21 cellular contexts compared by ENCODE assay signal in genomic region chr2:42163444-42164045, GRCh38. TPM values are rescaled to one million over a fixed set of nuclear protein-coding genes. Genes with fewer than 3 reads are reported as not detected.
A peak's percentile ranks its signal among the peaks of the same experiment; 100 is the strongest.
DNase-seq lines count a peak whose midpoint lies in the region; TF ChIP-seq lines count a peak whose summit lies in the region.
"Had no signal": no experiment of that assay in that cellular context is flagged by ENCODE, and none has a peak within 500 bp of the region (broad histone marks: within the 10 kb centered on the region; RNA-seq: fewer than 3 reads in every experiment).

No MANE protein-coding gene starts in this region.

- H3K27me3 Mint-ChIP-seq in activated T-helper 2 cell treated with anti-CD3 and anti-CD28 coated beads, Interferon-gamma antibody, Interleukin-2, Interleukin-4, amounts not matched to agents 10 μg/mL and 5 μg/mL and 100 μg/mL, durations not matched to agents 14 hours and 24 hours and 36 hours (ENCODE audit: low read depth), result peaks cover 29% of the 10 kb centered on the region
- H3K27me3 Mint-ChIP-seq: CD8-positive, alpha-beta memory T cell; naive thymus-derived CD8-positive, alpha-beta T cell had no signal

- H3K4me3 Mint-ChIP-seq in activated T-helper 2 cell treated with anti-CD3 and anti-CD28 coated beads, Interferon-gamma antibody, Interleukin-2, Interleukin-4, amounts not matched to agents 10 μg/mL and 5 μg/mL and 100 μg/mL, durations not matched to agents 14 hours and 24 hours and 36 hours (ENCODE audit: low read depth), result no peak overlapping the region
- H3K4me3 Mint-ChIP-seq: CD8-positive, alpha-beta memory T cell; naive thymus-derived CD8-positive, alpha-beta T cell; WTC11 had no signal

- 62% methylated on average over 8 of the region's 8 CpGs for WGBS in smooth muscle cell (ENCODE audit: low lambda C conversion rate)

- intact Hi-C loops in activated T-helper 2 cell treated with anti-CD3 and anti-CD28 coated beads, Interferon-gamma antibody, Interleukin-2, Interleukin-4, amounts not matched to agents 10 μg/mL and 5 μg/mL and 100 μg/mL, durations not matched to agents 14 hours and 24 hours and 36 hours (cut with micrococcal nuclease), result no loop called here

- H3K27ac Mint-ChIP-seq in activated T-helper 2 cell treated with anti-CD3 and anti-CD28 coated beads, Interferon-gamma antibody, Interleukin-2, Interleukin-4, amounts not matched to agents 10 μg/mL and 5 μg/mL and 100 μg/mL, durations not matched to agents 14 hours and 24 hours and 36 hours, result no peak overlapping the region
- H3K27ac Mint-ChIP-seq: WTC11 had no signal

- no peak overlapping the region for H3K9ac ChIP-seq in smooth muscle cell (ENCODE audit: low read depth)

- no peak overlapping the region for H3K27ac ChIP-seq in smooth muscle cell (ENCODE audit: low read depth)
- H3K27ac ChIP-seq: heart right ventricle, right atrium auricular region had no signal

- H4K20me1 ChIP-seq in smooth muscle cell (ENCODE audit: low read depth), result no peaks in the 10 kb centered on the region

- H3K36me3 Mint-ChIP-seq in activated T-helper 2 cell treated with anti-CD3 and anti-CD28 coated beads, Interferon-gamma antibody, Interleukin-2, Interleukin-4, amounts not matched to agents 10 μg/mL and 5 μg/mL and 100 μg/mL, durations not matched to agents 14 hours and 24 hours and 36 hours (ENCODE audit: low read depth), result no peaks in the 10 kb centered on the region
- H3K36me3 Mint-ChIP-seq: naive thymus-derived CD8-positive, alpha-beta T cell; WTC11 had no signal

- H3K4me3 ChIP-seq in fibroblast of mammary gland (ENCODE audit: control insufficient read depth, low read depth, low read length), result no peak overlapping the region
- no peak overlapping the region for H3K4me3 ChIP-seq in smooth muscle cell
- H3K4me3 ChIP-seq: heart right ventricle, right atrium auricular region had no signal

- no peaks in the 10 kb centered on the region for H3K27me3 ChIP-seq in smooth muscle cell (ENCODE audit: low read depth)
- H3K27me3 ChIP-seq: heart right ventricle, right atrium auricular region had no signal

- no peak for TF ChIP-seq CTCF in fibroblast of mammary gland (conservative IDR thresholded peaks at IDR 0.05; ENCODE audit: control insufficient read depth, insufficient read depth, low read depth, low read length)
- TF ChIP-seq CTCF in smooth muscle cell (IDR thresholded peaks at IDR 0.05; ENCODE audit: borderline replicate concordance, insufficient read depth, poor library complexity, severe bottlenecking), result no peak
- no peak for TF ChIP-seq CTCF in GM20000 (IDR thresholded peaks at IDR 0.05; ENCODE audit: extremely low read depth, missing control alignments)

- H3K36me3 ChIP-seq in smooth muscle cell (ENCODE audit: low read depth), result no peaks in the 10 kb centered on the region
- H3K36me3 ChIP-seq: heart right ventricle, right atrium auricular region had no signal

- peaks cover 6% of the 10 kb centered on the region for H3F3A ChIP-seq in smooth muscle cell (ENCODE audit: low read depth)

- DNase-seq in DMS79 (lab: John Stamatoyannopoulos, UW) (peak; percentile 52), NCI-H446 treated with DMSO at 0.1 percent for 48 hours (lab: John Stamatoyannopoulos, UW) (peak; percentile 67), fibroblast of mammary gland (ENCODE audit: low read depth) (peak; percentile 38), smooth muscle cell (lab: John Stamatoyannopoulos, UW; ENCODE audit: unreplicated experiment) (no peak), GM20000 (ENCODE audit: low spot score) (no peak)
- no peak for DNase-seq in activated T-helper 2 cell treated with anti-CD3 and anti-CD28 coated beads, Interferon-gamma antibody, Interleukin-2, Interleukin-4, amounts not matched to agents 10 μg/mL and 5 μg/mL and 100 μg/mL, durations not matched to agents 14 hours and 24 hours and 36 hours (ENCODE audit: low spot score)
- DNase-seq in activated naive CD4-positive, alpha-beta T cell (lab: John Stamatoyannopoulos, UW), result no peak
- DNase-seq: activated CD4-positive, alpha-beta T cell treated with anti-CD3 and anti-CD28 coated beads, Interleukin-2, amount 50 U/mL, for 4 hours; activated CD8-positive, alpha-beta memory T cell treated with anti-CD3 and anti-CD28 coated beads, Interleukin-2, amount 50 U/mL, for 4 hours; AML-193; CD8-positive, alpha-beta memory T cell; heart right ventricle; Kasumi-1; left cardiac atrium; mesendoderm; naive thymus-derived CD8-positive, alpha-beta T cell; NCI-H2029; NCI-H526 treated with DMSO at 0.1 percent for 48 hours; substantia nigra had no signal

- no peaks in the 10 kb centered on the region for H3K9me3 ChIP-seq in smooth muscle cell (replicated peaks; ENCODE audit: low read depth)
- H3K9me3 ChIP-seq: heart right ventricle, right atrium auricular region had no signal

- H3K79me2 ChIP-seq in smooth muscle cell (ENCODE audit: low read depth), result no peaks in the 10 kb centered on the region

- H2AFZ ChIP-seq in smooth muscle cell (ENCODE audit: low read depth), result peak overlapping the region; percentile 35

- H3K4me2 ChIP-seq in smooth muscle cell, result peak overlapping the region; percentile 14

- H3K4me1 ChIP-seq in smooth muscle cell (ENCODE audit: low read depth), result no peaks in the 10 kb centered on the region
- H3K4me1 ChIP-seq: right atrium auricular region had no signal

- no peaks in the 10 kb centered on the region for H3K9me3 Mint-ChIP-seq in activated T-helper 2 cell treated with anti-CD3 and anti-CD28 coated beads, Interferon-gamma antibody, Interleukin-2, Interleukin-4, amounts not matched to agents 10 μg/mL and 5 μg/mL and 100 μg/mL, durations not matched to agents 14 hours and 24 hours and 36 hours
- H3K9me3 Mint-ChIP-seq: CD8-positive, alpha-beta memory T cell; naive thymus-derived CD8-positive, alpha-beta T cell; WTC11 had no signal

- peaks cover 2% of the 10 kb centered on the region for H3K4me1 Mint-ChIP-seq in activated T-helper 2 cell treated with anti-CD3 and anti-CD28 coated beads, Interferon-gamma antibody, Interleukin-2, Interleukin-4, amounts not matched to agents 10 μg/mL and 5 μg/mL and 100 μg/mL, durations not matched to agents 14 hours and 24 hours and 36 hours (ENCODE audit: low read depth)

RNA-seq across cellular contexts. Expression of gene EML4, which starts 5.6 kb away (rescaled TPM):
- total RNA-seq in smooth muscle cell, result 46.2 and 55.9 TPM in 2 replicates
- polyA plus RNA-seq in smooth muscle cell, result 33.6 and 39.9 TPM in 2 replicates
- 43.0 and 45.2 TPM in 2 replicates for total RNA-seq in activated T-helper 2 cell treated with anti-CD3 and anti-CD28 coated beads, Interferon-gamma antibody, Interleukin-2, Interleukin-4, amounts not matched to agents 10 μg/mL and 5 μg/mL and 100 μg/mL, durations not matched to agents 14 hours and 24 hours and 36 hours

Comparison
In these comparisons a context has a peak if more than half of its experiments do, and no peak if none do; other contexts are left out.
1. DNase-seq: peak in DMS79 (single experiment), NCI-H446 treated with DMSO at 0.1 percent for 48 hours (single experiment) and fibroblast of mammary gland (single experiment); none in smooth muscle cell (single experiment), activated T-helper 2 cell treated with anti-CD3 and anti-CD28 coated beads, Interferon-gamma antibody, Interleukin-2, Interleukin-4, amounts not matched to agents 10 μg/mL and 5 μg/mL and 100 μg/mL, durations not matched to agents 14 hours and 24 hours and 36 hours (single experiment), GM20000 (single experiment) and activated naive CD4-positive, alpha-beta T cell (0 of 4).